1 cellular context compared by ENCODE assay signal in genomic region chr5:141672071-141672855, GRCh38.
TF ChIP-seq lines count a peak whose summit lies in the region.

No MANE protein-coding gene starts in this region.

TF ChIP-seq in endothelial cell of umbilical vein, 7 proteins besides CTCF, POLR2A, EP300 and RAD21:
- TF ChIP-seq MAX (IDR thresholded peaks at IDR 0.05; ENCODE audit: insufficient read depth, insufficient read length): no peak
- no peak for TF ChIP-seq FOS (IDR thresholded peaks at IDR 0.05; ENCODE audit: borderline replicate concordance, insufficient read depth, low read length)
- no peak for TF ChIP-seq JUN (IDR thresholded peaks at IDR 0.05; ENCODE audit: borderline replicate concordance, insufficient read depth, insufficient read length, low read depth)
- no peak for TF ChIP-seq MYC (IDR thresholded peaks at IDR 0.05; ENCODE audit: low read depth, low read length)
- no peak for TF ChIP-seq EZH2 (IDR thresholded peaks at IDR 0.05; ENCODE audit: borderline replicate concordance, low read depth, low read length, severe bottlenecking)
